ENCODE assay signal across 1 cellular context in the genomic region with DNA sequence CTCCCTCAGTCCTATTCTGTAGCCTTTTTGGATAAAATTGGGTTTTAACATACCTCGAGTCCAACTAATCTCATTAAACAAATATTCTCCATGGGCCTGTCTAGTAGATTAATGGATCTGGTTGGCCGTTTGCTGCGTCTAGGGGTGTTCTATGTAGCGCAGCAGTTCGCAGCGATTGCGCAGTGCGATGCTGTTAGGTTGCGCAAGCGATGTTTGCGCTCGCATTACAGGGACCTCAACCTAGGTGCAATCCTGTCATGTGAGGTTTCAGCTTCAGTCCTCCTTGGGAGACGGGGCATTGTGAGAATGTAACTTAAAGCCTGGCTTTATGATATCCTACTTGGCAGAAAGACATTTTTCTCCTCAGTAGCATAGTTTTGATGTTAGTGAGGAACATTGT.
TF ChIP-seq lines count a peak whose summit lies in the region.

No MANE protein-coding gene starts in this region.

TF ChIP-seq in HepG2, 621 proteins besides CTCF, POLR2A, EP300 and RAD21:
- peak; percentile 49; the same call in 1 of the 2 replicates for TF ChIP-seq CEBPB (IDR thresholded peaks at IDR 0.05; ENCODE audit: borderline replicate concordance, low read depth, low read length)
- TF ChIP-seq, protein P1, sequence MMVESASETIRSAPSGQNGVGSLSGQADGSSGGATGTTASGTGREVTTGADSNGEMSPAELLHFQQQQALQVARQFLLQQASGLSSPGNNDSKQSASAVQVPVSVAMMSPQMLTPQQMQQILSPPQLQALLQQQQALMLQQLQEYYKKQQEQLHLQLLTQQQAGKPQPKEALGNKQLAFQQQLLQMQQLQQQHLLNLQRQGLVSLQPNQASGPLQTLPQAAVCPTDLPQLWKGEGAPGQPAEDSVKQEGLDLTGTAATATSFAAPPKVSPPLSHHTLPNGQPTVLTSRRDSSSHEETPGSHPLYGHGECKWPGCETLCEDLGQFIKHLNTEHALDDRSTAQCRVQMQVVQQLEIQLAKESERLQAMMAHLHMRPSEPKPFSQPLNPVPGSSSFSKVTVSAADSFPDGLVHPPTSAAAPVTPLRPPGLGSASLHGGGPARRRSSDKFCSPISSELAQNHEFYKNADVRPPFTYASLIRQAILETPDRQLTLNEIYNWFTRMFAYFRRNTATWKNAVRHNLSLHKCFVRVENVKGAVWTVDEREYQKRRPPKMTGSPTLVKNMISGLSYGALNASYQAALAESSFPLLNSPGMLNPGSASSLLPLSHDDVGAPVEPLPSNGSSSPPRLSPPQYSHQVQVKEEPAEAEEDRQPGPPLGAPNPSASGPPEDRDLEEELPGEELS (CRISPR knock-in tag; IDR thresholded peaks at IDR 0.05) = no peak
